In genomic region chrX:133365886-133366611, GRCh38 we compare ENCODE assay signal across 23 cellular contexts. TPM values are rescaled to one million over a fixed set of nuclear protein-coding genes. Genes with fewer than 3 reads are reported as not detected.
A peak's percentile ranks its signal among the peaks of the same experiment; 100 is the strongest.
DNase-seq lines count a peak whose midpoint lies in the region; ATAC-seq and TF ChIP-seq lines count a peak whose summit lies in the region.
"Had no signal": no experiment of that assay in that cellular context is flagged by ENCODE, and none has a peak within 500 bp of the region (broad histone marks: within the 10 kb centered on the region; RNA-seq: fewer than 3 reads in every experiment).

No MANE protein-coding gene starts in this region.

- no peaks in the 10 kb centered on the region for H3K9me3 Mint-ChIP-seq in brain
- H3K9me3 Mint-ChIP-seq: CD8-positive, alpha-beta T cell; H9; IgD-negative memory B cell had no signal

- no peak overlapping the region for H2BK5ac ChIP-seq in trophoblast cell (ENCODE audit: low read depth, low read length, poor library complexity)

- H4K12ac ChIP-seq in trophoblast cell (ENCODE audit: low read depth, low read length), result no peak overlapping the region

- WGBS in GM23248 (ENCODE audit: low coverage in 1 of 2, low lambda C conversion rate in 2 of 2, missing lambda C conversion rate in 2 of 2), 2 experiments, result 17% methylated on average over 1 of the region's 1 CpG
- no CpG with 5 or more reads among the region's 1 CpG for WGBS in trophoblast cell (ENCODE audit: extremely low coverage, insufficient coverage, insufficient read length)

- no peak overlapping the region for H3K14ac ChIP-seq in trophoblast cell (ENCODE audit: low read length)

- H3K9me3 ChIP-seq in GM23248 (ENCODE audit: low read depth), result no peaks in the 10 kb centered on the region
- no peaks in the 10 kb centered on the region for H3K9me3 ChIP-seq in trophoblast cell (ENCODE audit: insufficient read depth, low read depth, low read length)
- H3K9me3 ChIP-seq in vagina, result no peaks in the 10 kb centered on the region
- H3K9me3 ChIP-seq: tibial nerve had no signal

- H2AK5ac ChIP-seq in trophoblast cell (ENCODE audit: low read length), result no peak overlapping the region

- H3K4ac ChIP-seq in trophoblast cell (ENCODE audit: low read depth, low read length), result no peak overlapping the region

- H3K4me1 ChIP-seq in GM23248 (ENCODE audit: insufficient read depth) (peaks cover 21% of the 10 kb centered on the region), trophoblast cell (ENCODE audit: control insufficient read depth in 1 of 2, insufficient read depth in 2 of 2, low read length in 2 of 2) (peaks cover 0 to 2% of the 10 kb centered on the region in 2 experiments), vagina (no peaks in the 10 kb centered on the region)

- no peak for ATAC-seq in HG02970 (IDR thresholded peaks at IDR 0.05; ENCODE audit: low FRiP score, unreplicated experiment)
- ATAC-seq: CD8-positive, alpha-beta T cell; left lobe of liver; sciatic nerve had no signal

- TF ChIP-seq CTCF in brain (conservative IDR thresholded peaks at IDR 0.05), result no peak
- TF ChIP-seq CTCF in vagina (IDR thresholded peaks at IDR 0.05), result no peak

- H4K8ac ChIP-seq in trophoblast cell (ENCODE audit: low read depth, low read length), result no peak overlapping the region

- H3K23ac ChIP-seq in trophoblast cell (ENCODE audit: low read length), result no peak overlapping the region

- no peak overlapping the region for H3K4me3 Mint-ChIP-seq in brain
- H3K4me3 Mint-ChIP-seq: activated naive CD8-positive, alpha-beta T cell; CD8-positive, alpha-beta T cell; H9; IgD-negative memory B cell had no signal

- peaks cover 79% of the 10 kb centered on the region for H3K4me1 Mint-ChIP-seq in brain

- H3K79me2 ChIP-seq in GM23248 (ENCODE audit: insufficient read depth) (no peaks in the 10 kb centered on the region), trophoblast cell (ENCODE audit: control insufficient read depth, insufficient read depth, low read length, poor library complexity) (no peaks in the 10 kb centered on the region)

- H3K27ac ChIP-seq in GM23248 (peak overlapping the region; percentile 44), trophoblast cell (ENCODE audit: low read depth, low read length) (no peak overlapping the region), vagina (no peak overlapping the region)

- H3K4me2 ChIP-seq in GM23248 (ENCODE audit: unreplicated experiment) (peak overlapping the region; percentile 43), trophoblast cell (ENCODE audit: low read length) (no peak overlapping the region)

- H3K27me3 Mint-ChIP-seq in brain, result no peaks in the 10 kb centered on the region
- H3K27me3 Mint-ChIP-seq: activated naive CD8-positive, alpha-beta T cell; progenitor cell of endocrine pancreas had no signal

- no peak overlapping the region for H3K9ac ChIP-seq in GM23248
- H3K9ac ChIP-seq in trophoblast cell (ENCODE audit: low read length), result no peak overlapping the region

- H2BK12ac ChIP-seq in trophoblast cell (ENCODE audit: low read length), result no peak overlapping the region

- intact Hi-C loops in vagina (cut with DNase I), result no loop called here

- no peaks in the 10 kb centered on the region for H3K36me3 Mint-ChIP-seq in brain
- H3K36me3 Mint-ChIP-seq: activated naive CD8-positive, alpha-beta T cell; CD8-positive, alpha-beta T cell; IgD-negative memory B cell had no signal

- no peaks in the 10 kb centered on the region for H3K36me3 ChIP-seq in GM23248 (ENCODE audit: low read depth)
- no peaks in the 10 kb centered on the region for H3K36me3 ChIP-seq in trophoblast cell (ENCODE audit: control insufficient read depth in 1 of 2, insufficient read depth in 2 of 2, low read length in 2 of 2)
- no peaks in the 10 kb centered on the region for H3K36me3 ChIP-seq in vagina
- H3K36me3 ChIP-seq: tibial nerve had no signal

- DNase-seq in GM23248 (peak; percentile 50), iris pigment epithelial cell (ENCODE audit: low read depth) (peak; percentile 34), trophoblast cell (peak; percentile 2 to 71), vagina (ENCODE audit: extremely low spot score in 2 of 2) (no peak), NCI-H345 (lab: John Stamatoyannopoulos, UW) (no peak)
- no peak for DNase-seq in activated CD4-positive, CD25-positive, alpha-beta regulatory T cell treated with anti-CD3 and anti-CD28 coated beads, Interleukin-2, amount 50 U/mL, for 72 hours
- DNase-seq: CD8-positive, alpha-beta T cell; DMS153; effector CD4-positive, alpha-beta T cell; erythroblast; H9; NCI-H1105; NCI-H1930; NCI-H774; T-helper 9 cell had no signal

- no peaks in the 10 kb centered on the region for H4K20me1 ChIP-seq in GM23248 (ENCODE audit: insufficient read depth)

- no peak overlapping the region for H3K18ac ChIP-seq in trophoblast cell (ENCODE audit: low read length)

- H4K91ac ChIP-seq in trophoblast cell (ENCODE audit: low read depth, low read length), result no peak overlapping the region

- in situ Hi-C loops in GM23248 (cut with MboI), result no loop called here

- no peaks in the 10 kb centered on the region for H3K79me1 ChIP-seq in trophoblast cell (ENCODE audit: low read length)

- peak overlapping the region in 3 of 5 experiments; percentile 2 to 60 (median 20) for H3K27ac Mint-ChIP-seq in brain
- H3K27ac Mint-ChIP-seq: activated naive CD8-positive, alpha-beta T cell; CD8-positive, alpha-beta T cell; IgD-negative memory B cell; progenitor cell of endocrine pancreas had no signal

- H3F3A ChIP-seq in GM23248 (ENCODE audit: insufficient read depth), result peaks cover 22% of the 10 kb centered on the region

- TF ChIP-seq POLR2A in vagina (IDR thresholded peaks at IDR 0.05), result no peak

- no peaks in the 10 kb centered on the region for H3K27me3 ChIP-seq in GM23248 (replicated peaks; ENCODE audit: insufficient read depth)
- H3K27me3 ChIP-seq in trophoblast cell (ENCODE audit: insufficient read depth, low read length), result no peaks in the 10 kb centered on the region
- H3K27me3 ChIP-seq in vagina, result no peaks in the 10 kb centered on the region

- no peak overlapping the region for H3K4me3 ChIP-seq in GM23248
- H3K4me3 ChIP-seq in trophoblast cell (ENCODE audit: low read depth, low read length), result no peak overlapping the region
- no peak overlapping the region for H3K4me3 ChIP-seq in vagina
- H3K4me3 ChIP-seq: tibial nerve had no signal

- H2BK120ac ChIP-seq in trophoblast cell (ENCODE audit: insufficient read depth, low read length, poor library complexity), result no peak overlapping the region

- no peaks in the 10 kb centered on the region for H3K9me2 ChIP-seq in GM23248 (ENCODE audit: insufficient read depth)

- H2AFZ ChIP-seq in GM23248 (no peak overlapping the region), trophoblast cell (ENCODE audit: insufficient read depth, low read length, poor library complexity) (no peak overlapping the region)

RNA-seq across cellular contexts. Expression of gene GPC4, which starts 49.2 kb away (rescaled TPM):
- total RNA-seq in GM23248 (2014; rRNA removed; shearing (Covaris generic)), result 1.9 and 2.5 TPM in 2 replicates
- polyA plus RNA-seq in GM23248 (2016; fragmentation: Nextera tagmentation; extraction: Ambion mirVana) (6.4 and 7.0 TPM in 2 replicates), brain (ENCODE audit: insufficient read depth, low read depth, low replicate concordance) (3.7 TPM)
- 57.5 and 60.5 TPM in 2 replicates for polyA plus RNA-seq in trophoblast cell (2013)
- 7.6 TPM for total RNA-seq in vagina
- total RNA-seq: CD8-positive, alpha-beta T cell had no signal
- polyA plus RNA-seq: IgD-negative memory B cell had no signal

Comparison
In these comparisons a context has a peak if more than half of its experiments do, and no peak if none do; other contexts are left out.
1. DNase-seq: peak in GM23248 (single experiment), iris pigment epithelial cell (single experiment) and trophoblast cell (2 of 2); none in vagina (0 of 2), activated CD4-positive, CD25-positive, alpha-beta regulatory T cell treated with anti-CD3 and anti-CD28 coated beads, Interleukin-2, amount 50 U/mL, for 72 hours (single experiment) and NCI-H345 (single experiment).